Comparison of ENCODE assay signal across 20 cellular contexts in the genomic region with DNA sequence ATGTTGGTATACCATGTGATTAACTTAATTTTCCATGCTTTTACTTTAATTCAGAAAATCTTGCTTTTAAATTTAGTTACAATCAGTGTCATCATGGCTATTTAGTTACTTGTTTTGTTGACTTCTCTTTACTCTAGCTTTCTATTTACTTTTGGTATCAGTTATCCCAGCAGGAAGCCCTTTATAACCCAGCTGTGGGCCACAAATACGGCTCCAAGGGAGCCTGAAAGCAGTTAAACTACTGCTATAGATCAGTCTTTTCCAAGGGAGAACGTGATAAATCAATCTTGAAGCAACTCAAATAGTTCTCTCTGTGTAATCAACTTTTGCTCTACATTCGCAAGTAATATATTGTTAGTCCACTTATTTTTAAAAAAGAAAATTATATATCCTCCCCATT.
DNase-seq lines count a peak whose midpoint lies in the region; ATAC-seq and TF ChIP-seq lines count a peak whose summit lies in the region.
"Had no signal": no experiment of that assay in that cellular context is flagged by ENCODE, and none has a peak within 500 bp of the region (broad histone marks: within the 10 kb centered on the region; RNA-seq: fewer than 3 reads in every experiment).

No MANE protein-coding gene starts in this region.

- H3K27me3 ChIP-seq in Caco-2 (replicated peaks; ENCODE audit: control insufficient read depth, insufficient read depth, low read length) = no peaks in the 10 kb centered on the region
- no peaks in the 10 kb centered on the region for H3K27me3 ChIP-seq in CD8-positive, alpha-beta T cell (ENCODE audit: insufficient read depth, low read length)
- H3K27me3 ChIP-seq: colonic mucosa, suprapubic skin had no signal

- H3K4me3 Mint-ChIP-seq in Caco-2 (ENCODE audit: unreplicated experiment) (no peak overlapping the region), endothelial cell (ENCODE audit: unreplicated experiment) (no peak overlapping the region)
- no peak overlapping the region for H3K4me3 Mint-ChIP-seq in CD8-positive, alpha-beta T cell
- H3K4me3 Mint-ChIP-seq: activated naive CD8-positive, alpha-beta T cell treated with anti-CD3 and anti-CD28 coated beads for 36 hours; brain; memory B cell; naive thymus-derived CD8-positive, alpha-beta T cell; T-helper 1 cell treated with Interleukin-12 subunit alpha and Interleukin-12 subunit beta and Interleukin-4 antibody, amounts not matched to agents 30 μg/mL and 1 μg/mL, for 36 hours had no signal

- H3K9me3 Mint-ChIP-seq in Caco-2 (ENCODE audit: unreplicated experiment) (no peaks in the 10 kb centered on the region), endothelial cell (ENCODE audit: unreplicated experiment) (no peaks in the 10 kb centered on the region)
- H3K9me3 Mint-ChIP-seq in CD8-positive, alpha-beta T cell = no peaks in the 10 kb centered on the region
- H3K9me3 Mint-ChIP-seq: activated naive CD8-positive, alpha-beta T cell treated with anti-CD3 and anti-CD28 coated beads for 36 hours; memory B cell; T-helper 1 cell treated with Interleukin-12 subunit alpha and Interleukin-12 subunit beta and Interleukin-4 antibody, amounts not matched to agents 30 μg/mL and 1 μg/mL, for 36 hours had no signal

- H3K27ac Mint-ChIP-seq in Caco-2 (ENCODE audit: unreplicated experiment) (no peak overlapping the region), endothelial cell (ENCODE audit: unreplicated experiment) (no peak overlapping the region)
- H3K27ac Mint-ChIP-seq in CD8-positive, alpha-beta T cell = no peak overlapping the region
- H3K27ac Mint-ChIP-seq: activated naive CD8-positive, alpha-beta T cell treated with anti-CD3 and anti-CD28 coated beads for 36 hours; brain; memory B cell; naive thymus-derived CD8-positive, alpha-beta T cell; T-helper 1 cell treated with Interleukin-12 subunit alpha and Interleukin-12 subunit beta and Interleukin-4 antibody, amounts not matched to agents 30 μg/mL and 1 μg/mL, for 36 hours had no signal

- no TSS peak for BruUV-seq in Caco-2 (replicated peaks; lab: Mats Ljungman, UMichigan)

- POLR2A ChIA-PET in Caco-2 (lab: Charles Lee) = no interaction called here
- POLR2A ChIA-PET in CD8-positive, alpha-beta T cell (lab: Charles Lee) = no interaction called here

- H3K27ac ChIP-seq in CD8-positive, alpha-beta T cell (ENCODE audit: low read depth, low read length) = no peak overlapping the region
- H3K27ac ChIP-seq: colonic mucosa, suprapubic skin had no signal

- intact Hi-C loops in Caco-2 (cut with micrococcal nuclease; ENCODE audit: unreplicated experiment) = no loop called here
- intact Hi-C loops in CD8-positive, alpha-beta T cell (cut with DNase I, micrococcal nuclease) = no loop called here

- DNase-seq in DMS53 treated with DMSO at 0.1 percent for 48 hours (lab: John Stamatoyannopoulos, UW; ENCODE audit: unreplicated experiment) (peak; percentile 82), NCI-H1417 treated with DMSO at 0.1 percent for 48 hours (lab: John Stamatoyannopoulos, UW) (peak; percentile 97), NCI-H69 (lab: John Stamatoyannopoulos, UW) (peak; percentile 98), iPS-NIHi11 (ENCODE audit: low spot score) (peak; percentile 42), Caco-2 (no peak), endothelial cell (ENCODE audit: low spot score) (no peak)
- no peak for DNase-seq in effector CD8-positive, alpha-beta T cell (lab: John Stamatoyannopoulos, UW)
- no peak for DNase-seq in CD8-positive, alpha-beta T cell
- DNase-seq: activated CD8-positive, alpha-beta memory T cell treated with anti-CD3 and anti-CD28 coated beads for 24 hours; activated naive CD8-positive, alpha-beta T cell treated with anti-CD3 and anti-CD28 coated beads for 36 hours; colonic mucosa; naive thymus-derived CD8-positive, alpha-beta T cell; NCI-H1694 treated with DMSO at 0.1 percent for 48 hours; posterior cingulate gyrus; SIG-M5; stimulated activated CD4-positive, alpha-beta T cell treated with anti-CD3 and anti-CD28 coated beads, Interleukin-4, amount 100 ng/mL, for 4 hours had no signal

- CTCF ChIA-PET in Caco-2 (lab: Charles Lee) = no interaction called here
- CTCF ChIA-PET in CD8-positive, alpha-beta T cell (lab: Charles Lee) = no interaction called here

- H3K4me3 ChIP-seq in Caco-2 (ENCODE audit: low read depth, low read length) = no peak overlapping the region
- H3K4me3 ChIP-seq in CD8-positive, alpha-beta T cell (ENCODE audit: low read depth, low read length) = no peak overlapping the region
- H3K4me3 ChIP-seq: colonic mucosa, suprapubic skin had no signal

- no peaks in the 10 kb centered on the region for H3K9me3 ChIP-seq in Caco-2
- no peaks in the 10 kb centered on the region for H3K9me3 ChIP-seq in CD8-positive, alpha-beta T cell (ENCODE audit: low read length)
- H3K9me3 ChIP-seq: colonic mucosa, suprapubic skin had no signal

- no peaks in the 10 kb centered on the region for H3K4me1 Mint-ChIP-seq in Caco-2 (ENCODE audit: low read depth, unreplicated experiment)
- H3K4me1 Mint-ChIP-seq in endothelial cell (ENCODE audit: unreplicated experiment) = peaks cover 8% of the 10 kb centered on the region
- no peaks in the 10 kb centered on the region for H3K4me1 Mint-ChIP-seq in CD8-positive, alpha-beta T cell (ENCODE audit: low read depth)
- H3K4me1 Mint-ChIP-seq: activated naive CD8-positive, alpha-beta T cell treated with anti-CD3 and anti-CD28 coated beads for 36 hours; memory B cell; naive thymus-derived CD8-positive, alpha-beta T cell had no signal

- no peaks in the 10 kb centered on the region for H3K4me1 ChIP-seq in Caco-2
- no peaks in the 10 kb centered on the region for H3K4me1 ChIP-seq in CD8-positive, alpha-beta T cell (ENCODE audit: insufficient read depth, low read length)
- H3K4me1 ChIP-seq: colonic mucosa, suprapubic skin had no signal

- no peaks in the 10 kb centered on the region for H3K36me3 ChIP-seq in Caco-2 (ENCODE audit: control insufficient read depth, insufficient read depth, low read length)
- no peaks in the 10 kb centered on the region for H3K36me3 ChIP-seq in CD8-positive, alpha-beta T cell (ENCODE audit: insufficient read depth, low read length)
- H3K36me3 ChIP-seq: colonic mucosa, suprapubic skin had no signal

- no peaks in the 10 kb centered on the region for H3K36me3 Mint-ChIP-seq in Caco-2 (ENCODE audit: insufficient read depth, unreplicated experiment)
- no peaks in the 10 kb centered on the region for H3K36me3 Mint-ChIP-seq in endothelial cell (ENCODE audit: low read depth, unreplicated experiment)
- H3K36me3 Mint-ChIP-seq in CD8-positive, alpha-beta T cell = no peaks in the 10 kb centered on the region
- H3K36me3 Mint-ChIP-seq: activated naive CD8-positive, alpha-beta T cell treated with anti-CD3 and anti-CD28 coated beads for 36 hours; memory B cell; naive thymus-derived CD8-positive, alpha-beta T cell had no signal

- no peak for TF ChIP-seq CTCF in Caco-2 (IDR thresholded peaks at IDR 0.05; ENCODE audit: insufficient read depth in 1 of 2, low read depth in 1 of 2, low read length in 1 of 2, severe bottlenecking in 1 of 2, unreplicated experiment in 1 of 2)
- no peak for TF ChIP-seq CTCF in endothelial cell (IDR thresholded peaks at IDR 0.05; ENCODE audit: unreplicated experiment)
- TF ChIP-seq CTCF in CD8-positive, alpha-beta T cell (IDR thresholded peaks at IDR 0.05) = no peak

- H3K27me3 Mint-ChIP-seq in Caco-2 (ENCODE audit: insufficient read depth, unreplicated experiment) = no peaks in the 10 kb centered on the region
- H3K27me3 Mint-ChIP-seq in endothelial cell (ENCODE audit: unreplicated experiment) = no peaks in the 10 kb centered on the region
- no peaks in the 10 kb centered on the region for H3K27me3 Mint-ChIP-seq in CD8-positive, alpha-beta T cell (ENCODE audit: low read depth)
- H3K27me3 Mint-ChIP-seq: brain; memory B cell; naive thymus-derived CD8-positive, alpha-beta T cell had no signal

- ATAC-seq in CD8-positive, alpha-beta T cell = no peak
- ATAC-seq: naive thymus-derived CD8-positive, alpha-beta T cell had no signal

Comparison
In these comparisons a context has a peak if more than half of its experiments do, and no peak if none do; other contexts are left out.
1. DNase-seq: peak in DMS53 treated with DMSO at 0.1 percent for 48 hours (single experiment), NCI-H1417 treated with DMSO at 0.1 percent for 48 hours (single experiment), NCI-H69 (single experiment) and iPS-NIHi11 (single experiment); none in Caco-2 (0 of 2), endothelial cell (single experiment), effector CD8-positive, alpha-beta T cell (single experiment) and CD8-positive, alpha-beta T cell (0 of 7).